ENCODE assay signal across 24 cellular contexts in the genomic region with DNA sequence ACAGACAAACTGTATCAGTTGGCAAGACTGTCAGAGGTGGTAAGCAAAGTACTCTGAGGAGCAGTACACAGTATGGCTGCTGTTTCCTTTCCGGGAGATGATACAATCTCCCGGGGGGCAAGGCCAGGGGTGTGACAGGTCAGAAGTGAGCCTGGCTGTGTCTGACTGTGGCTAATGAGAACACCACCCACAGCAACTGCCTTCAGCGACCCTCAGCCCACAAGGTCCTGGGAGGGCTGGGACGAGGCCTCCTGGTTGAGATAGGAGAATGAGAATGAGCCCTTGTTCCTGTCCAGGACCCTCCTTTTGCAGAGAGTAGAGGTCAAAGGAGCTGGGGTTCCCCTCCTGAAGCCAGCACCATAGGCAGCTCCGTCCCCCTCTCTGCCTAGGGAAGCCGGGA.
"Had no signal": no experiment of that assay in that cellular context is flagged by ENCODE, and none has a peak within 500 bp of the region (broad histone marks: within the 10 kb centered on the region; RNA-seq: fewer than 3 reads in every experiment).

No MANE protein-coding gene starts in this region.

- H3K27ac Mint-ChIP-seq: activated B cell treated with CpG ODN at 0.5 μM for 24 hours; activated CD8-positive, alpha-beta T cell treated with anti-CD3 and anti-CD28 coated beads for 36 hours; activated naive CD4-positive, alpha-beta T cell treated with anti-CD3 and anti-CD28 coated beads for 36 hours; activated naive CD8-positive, alpha-beta T cell; activated T-helper 17 cell treated with anti-CD3 and anti-CD28 coated beads, Interleukin-2, amount 50 U/mL, for 72 hours; T-helper 17 cell; T-helper 2 cell treated with Interferon-gamma antibody and Interleukin-4, amounts not matched to agents 5 μg/mL and 100 μg/mL, for 36 hours had no signal

- H3K4me1 Mint-ChIP-seq: activated B cell treated with CpG ODN at 0.5 μM for 24 hours; activated T-helper 17 cell treated with anti-CD3 and anti-CD28 coated beads, Interleukin-2, amount 50 U/mL, for 72 hours; T-helper 17 cell had no signal

- H3K27me3 Mint-ChIP-seq: activated B cell treated with CpG ODN at 0.5 μM for 24 hours had no signal

- H3K9me3 Mint-ChIP-seq: activated B cell treated with CpG ODN at 0.5 μM for 24 hours; activated CD8-positive, alpha-beta T cell treated with anti-CD3 and anti-CD28 coated beads for 36 hours; activated naive CD4-positive, alpha-beta T cell treated with anti-CD3 and anti-CD28 coated beads for 36 hours; activated T-cell treated with anti-CD3 and anti-CD28 coated beads, Interleukin-2, amount 50 U/mL, for 4 hours; activated T-helper 17 cell treated with anti-CD3 and anti-CD28 coated beads, Interleukin-2, amount 50 U/mL, for 72 hours; T-helper 2 cell treated with Interferon-gamma antibody and Interleukin-4, amounts not matched to agents 5 μg/mL and 100 μg/mL, for 36 hours had no signal

- H3K36me3 Mint-ChIP-seq: activated naive CD8-positive, alpha-beta T cell had no signal

- ATAC-seq: activated CD4-positive, CD25-positive, alpha-beta regulatory T cell treated with anti-CD3 and anti-CD28 coated beads, Interleukin-2, amount 50 U/mL, for 24 hours; activated CD8-positive, alpha-beta T cell treated with anti-CD3 and anti-CD28 coated beads for 36 hours; activated T-cell treated with anti-CD3 and anti-CD28 coated beads, Interleukin-2, amount 50 U/mL, for 4 hours; activated T-helper 17 cell treated with anti-CD3 and anti-CD28 coated beads, Interleukin-2, amount 50 U/mL, for 72 hours; T-helper 17 cell had no signal

- H3K4me3 Mint-ChIP-seq: activated B cell treated with CpG ODN at 0.5 μM for 24 hours; activated CD8-positive, alpha-beta T cell treated with anti-CD3 and anti-CD28 coated beads for 36 hours; activated naive CD4-positive, alpha-beta T cell treated with anti-CD3 and anti-CD28 coated beads for 36 hours; activated naive CD8-positive, alpha-beta T cell; activated T-cell treated with anti-CD3 and anti-CD28 coated beads, Interleukin-2, amount 50 U/mL, for 4 hours; activated T-helper 17 cell treated with anti-CD3 and anti-CD28 coated beads, Interleukin-2, amount 50 U/mL, for 72 hours; T-helper 17 cell; T-helper 2 cell treated with Interferon-gamma antibody and Interleukin-4, amounts not matched to agents 5 μg/mL and 100 μg/mL, for 36 hours had no signal

- DNase-seq: activated B cell treated with CpG ODN at 0.5 μM for 24 hours; activated CD4-positive, alpha-beta T cell treated with anti-CD3 and anti-CD28 coated beads for 48 hours; activated CD4-positive, alpha-beta T cell treated with anti-CD3 and anti-CD28 coated beads, Interleukin-2, amount 50 U/mL, for 1 hour; activated CD4-positive, alpha-beta T cell treated with anti-CD3 and anti-CD28 coated beads, Interleukin-2, amount 50 U/mL, for 48 hours; activated CD8-positive, alpha-beta memory T cell treated with anti-CD3 and anti-CD28 coated beads for 24 hours; activated CD8-positive, alpha-beta T cell treated with anti-CD3 and anti-CD28 coated beads for 36 hours; activated effector memory CD4-positive, alpha-beta T cell treated with anti-CD3 and anti-CD28 coated beads, Interleukin-2, amount 50 U/mL, for 16 hours; activated naive CD4-positive, alpha-beta T cell treated with anti-CD3 and anti-CD28 coated beads for 36 hours; activated T-cell treated with anti-CD3 and anti-CD28 coated beads, Interleukin-2, amount 50 U/mL, for 4 hours; amniotic stem cell; anterior cingulate cortex; brain microvascular endothelial cell; central memory CD4-positive, alpha-beta T cell; cerebellar nuclear complex; colonic mucosa; effector CD8-positive, alpha-beta T cell; foreskin fibroblast; T-helper 1 cell; T-helper 17 cell; T1000 had no signal
